16 cellular contexts compared by ENCODE assay signal in the genomic region with DNA sequence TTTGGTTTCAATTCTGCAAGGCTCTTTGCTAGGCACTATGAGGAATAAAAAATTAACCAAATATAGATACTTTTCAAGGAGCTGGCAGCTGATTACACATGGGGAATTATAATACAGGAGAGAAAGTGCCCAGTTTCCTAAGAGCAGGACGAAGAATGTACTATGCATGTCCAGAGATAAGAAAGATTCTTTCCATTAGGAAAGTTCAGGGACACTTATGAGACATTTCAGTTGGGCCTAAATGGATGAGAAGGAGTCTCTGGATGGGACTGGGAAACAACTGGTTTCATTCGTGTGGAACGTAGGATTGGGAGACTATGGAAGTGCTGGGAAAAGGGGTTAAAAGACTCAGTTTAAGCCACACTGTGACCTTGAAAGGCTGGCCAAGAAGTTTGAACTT.
DNase-seq lines count a peak whose midpoint lies in the region; ATAC-seq and TF ChIP-seq lines count a peak whose summit lies in the region.
"Had no signal": no experiment of that assay in that cellular context is flagged by ENCODE, and none has a peak within 500 bp of the region (broad histone marks: within the 10 kb centered on the region; RNA-seq: fewer than 3 reads in every experiment).

No MANE protein-coding gene starts in this region.

- H3K27ac ChIP-seq in ACC112 (ENCODE audit: low read depth, low read length), result no peak overlapping the region
- peak overlapping the region in 3 of 5 donors; percentile 7 to 18 (median 15) for H3K27ac ChIP-seq in adrenal gland
- no peak overlapping the region for H3K27ac ChIP-seq in endodermal cell (ENCODE audit: low read depth, low read length)
- H3K27ac ChIP-seq in thoracic aorta, result peak overlapping the region; percentile 9 to 32
- H3K27ac ChIP-seq: GM23248 had no signal

- H3K36me3 Mint-ChIP-seq in endodermal cell (ENCODE audit: low read depth), result no peaks in the 10 kb centered on the region
- H3K36me3 Mint-ChIP-seq: CD4-positive, CD25-positive, alpha-beta regulatory T cell had no signal

- intact Hi-C loops in adrenal gland (cut with DNase I), result no loop called here

- no peaks in the 10 kb centered on the region for H3K79me2 ChIP-seq in ACC112 (ENCODE audit: control insufficient read depth, insufficient read depth, low read length, unreplicated experiment)

- DNase-seq in adrenal gland, result no peak
- DNase-seq in endodermal cell, result no peak
- DNase-seq in thoracic aorta (ENCODE audit: low spot score), result no peak
- no peak for DNase-seq in SKM-1 treated with dmso at 0.1 percent for 144 hours (lab: John Stamatoyannopoulos, UW; ENCODE audit: unreplicated experiment)
- no peak for DNase-seq in HT-29 (ENCODE audit: low spot score)
- DNase-seq: 8988T; ACHN; CD4-positive, CD25-positive, alpha-beta regulatory T cell; DMS53; GF-D8; GM23248 had no signal

- peak overlapping the region; percentile 29 for H3K27ac Mint-ChIP-seq in endodermal cell
- H3K27ac Mint-ChIP-seq: CD4-positive, CD25-positive, alpha-beta regulatory T cell had no signal

- H3K36me3 ChIP-seq in ACC112 (ENCODE audit: insufficient read depth, low read length) (no peaks in the 10 kb centered on the region), adrenal gland (replicated peaks in 1 of 2) (no peaks in the 10 kb centered on the region), endodermal cell (ENCODE audit: control insufficient read depth, insufficient read depth, low read length) (no peaks in the 10 kb centered on the region), thoracic aorta (no peaks in the 10 kb centered on the region)
- H3K36me3 ChIP-seq: BLaER1 treated with 17β-estradiol and CSF1 and Interleukin-3, amounts not matched to agents 10 nM and 100 nM had no signal

- H3K4me3 ChIP-seq in ACC112 (ENCODE audit: low read depth, low read length) (peak overlapping the region; percentile 2; the same call in 1 of the 2 replicates), adrenal gland (peak overlapping the region in 1 of 4 donors; percentile 2), endodermal cell (ENCODE audit: low read length) (no peak overlapping the region), thoracic aorta (no peak overlapping the region)
- H3K4me3 ChIP-seq: BLaER1 treated with 17β-estradiol and CSF1 and Interleukin-3, amounts not matched to agents 10 nM and 100 nM; GM23248 had no signal

- H3K9ac ChIP-seq in endodermal cell (ENCODE audit: extremely low read depth, low read length, poor library complexity, severe bottlenecking), result no peak overlapping the region
- H3K9ac ChIP-seq: GM23248 had no signal

- no peak overlapping the region for H3K4me3 Mint-ChIP-seq in endodermal cell
- H3K4me3 Mint-ChIP-seq: CD4-positive, CD25-positive, alpha-beta regulatory T cell had no signal

- TF ChIP-seq CTCF in adrenal gland (IDR thresholded peaks at IDR 0.05) (no peak), endodermal cell (conservative IDR thresholded peaks at IDR 0.05) (no peak), thoracic aorta (IDR thresholded peaks at IDR 0.05) (no peak)

- H3K9me3 Mint-ChIP-seq in endodermal cell, result no peaks in the 10 kb centered on the region
- H3K9me3 Mint-ChIP-seq: CD4-positive, CD25-positive, alpha-beta regulatory T cell had no signal

- H3K4me1 ChIP-seq in ACC112 (ENCODE audit: control insufficient read depth, insufficient read depth, low read length, unreplicated experiment), result no peaks in the 10 kb centered on the region
- H3K4me1 ChIP-seq in adrenal gland (replicated peaks in 1 of 2), result peaks cover 8 to 16% of the 10 kb centered on the region in 2 donors
- H3K4me1 ChIP-seq in endodermal cell (ENCODE audit: control insufficient read depth, insufficient read depth, low read length), result no peaks in the 10 kb centered on the region
- H3K4me1 ChIP-seq in thoracic aorta (ENCODE audit: control insufficient read depth in 1 of 2, low read depth in 2 of 2), result peaks cover 0 to 12% of the 10 kb centered on the region in 2 donors

- H3K27me3 ChIP-seq in ACC112 (ENCODE audit: insufficient read depth, low read length), result no peaks in the 10 kb centered on the region
- H3K27me3 ChIP-seq in adrenal gland, result no peaks in the 10 kb centered on the region
- H3K27me3 ChIP-seq in endodermal cell (ENCODE audit: control insufficient read depth, insufficient read depth, low read length, poor library complexity, severe bottlenecking), result no peaks in the 10 kb centered on the region
- H3K27me3 ChIP-seq in thoracic aorta (replicated peaks; ENCODE audit: insufficient read depth), result no peaks in the 10 kb centered on the region
- H3K27me3 ChIP-seq: BLaER1 treated with 17β-estradiol and CSF1 and Interleukin-3, amounts not matched to agents 10 nM and 100 nM had no signal

- H3K27me3 Mint-ChIP-seq in endodermal cell (ENCODE audit: insufficient read depth), result no peaks in the 10 kb centered on the region

- H2AFZ ChIP-seq in ACC112 (ENCODE audit: low read length, unreplicated experiment), result peak overlapping the region; percentile 73
- H2AFZ ChIP-seq: GM23248 had no signal

- no peak for TF ChIP-seq POLR2A in adrenal gland (IDR thresholded peaks at IDR 0.05)

- 32 to 48% (median 39%) methylated on average over 3 of the region's 3 CpGs for WGBS in adrenal gland, 4 donors
- 88 to 91% methylated on average over 1 to 3 of the region's 3 CpGs for WGBS in endodermal cell (ENCODE audit: insufficient coverage in 1 of 2, insufficient read length in 1 of 2), 2 experiments

- no peaks in the 10 kb centered on the region for H3K9me3 ChIP-seq in adrenal gland (replicated peaks in 1 of 3)
- H3K9me3 ChIP-seq in endodermal cell (ENCODE audit: control insufficient read depth, low read length), result no peaks in the 10 kb centered on the region
- H3K9me3 ChIP-seq in thoracic aorta, result no peaks in the 10 kb centered on the region
- H3K9me3 ChIP-seq: BLaER1 treated with 17β-estradiol and CSF1 and Interleukin-3, amounts not matched to agents 10 nM and 100 nM had no signal

- ATAC-seq in thoracic aorta (ENCODE audit: insufficient number of reproducible peaks, low FRiP score, low read depth) (no peak), GM19035 (IDR thresholded peaks at IDR 0.05; ENCODE audit: unreplicated experiment) (no peak)
- ATAC-seq: HCT116, HepG2 had no signal

- peaks cover 1% of the 10 kb centered on the region for H3K4me1 Mint-ChIP-seq in endodermal cell
- H3K4me1 Mint-ChIP-seq: CD4-positive, CD25-positive, alpha-beta regulatory T cell had no signal

Comparison
In these comparisons a context has a peak if more than half of its experiments do, and no peak if none do; other contexts are left out.
1. H3K27ac ChIP-seq: peak in adrenal gland (3 of 5) and thoracic aorta (2 of 2); none in ACC112 (single experiment) and endodermal cell (single experiment).